9 cellular contexts compared by ENCODE assay signal in genomic region chr7:151796091-151796870, GRCh38.
DNase-seq lines count a peak whose midpoint lies in the region; ATAC-seq and TF ChIP-seq lines count a peak whose summit lies in the region.
"Had no signal": no experiment of that assay in that cellular context is flagged by ENCODE, and none has a peak within 500 bp of the region (broad histone marks: within the 10 kb centered on the region; RNA-seq: fewer than 3 reads in every experiment).

No MANE protein-coding gene starts in this region.

- DNase-seq in Caki2 (ENCODE audit: low read depth): peak; percentile 74
- DNase-seq in LoVo (ENCODE audit: low spot score): peak; percentile 90
- DNase-seq in epithelial cell of esophagus (ENCODE audit: low read depth): peak; percentile 86
- no peak for DNase-seq in omental fat pad (ENCODE audit: low spot score)
- DNase-seq in brain microvascular endothelial cell: no peak
- DNase-seq in NCI-H1092 (lab: John Stamatoyannopoulos, UW): no peak
- DNase-seq in central memory CD4-positive, alpha-beta T cell: no peak
- DNase-seq: NCI-H774 had no signal

- in situ Hi-C loops in Caki2 (cut with HindIII; ENCODE audit: low pct_unique_long_range_greater_than_20kb, low sequenced_read_pairs) (no loop called here), brain microvascular endothelial cell (cut with HindIII; ENCODE audit: low pct_ligation_motif_present, low sequenced_read_pairs) (no loop called here)

- H3K27ac ChIP-seq in brain microvascular endothelial cell: no peak overlapping the region

- no peak overlapping the region for H3K4me3 ChIP-seq in epithelial cell of esophagus (ENCODE audit: low read length)
- no peak overlapping the region for H3K4me3 ChIP-seq in brain microvascular endothelial cell (ENCODE audit: low read depth, low read length)

- TF ChIP-seq CTCF in epithelial cell of esophagus (IDR thresholded peaks at IDR 0.05; ENCODE audit: insufficient read depth, low read depth, low read length, missing control alignments): no peak
- no peak for TF ChIP-seq CTCF in omental fat pad (IDR thresholded peaks at IDR 0.05)
- TF ChIP-seq CTCF in brain microvascular endothelial cell (IDR thresholded peaks at IDR 0.05; ENCODE audit: low read depth, low read length, missing control alignments): no peak

- H3K27me3 ChIP-seq in brain microvascular endothelial cell (replicated peaks): no peaks in the 10 kb centered on the region

- H3K36me3 ChIP-seq in brain microvascular endothelial cell (replicated peaks): no peaks in the 10 kb centered on the region

- ATAC-seq in omental fat pad (ENCODE audit: low FRiP score): peak; percentile 24
- no peak for ATAC-seq in HG02970 (IDR thresholded peaks at IDR 0.05; ENCODE audit: low FRiP score, unreplicated experiment)

Comparison
In these comparisons a context has a peak if more than half of its experiments do, and no peak if none do; other contexts are left out.
1. DNase-seq: peak in Caki2 (single experiment), LoVo (single experiment) and epithelial cell of esophagus (single experiment); none in omental fat pad (single experiment), brain microvascular endothelial cell (single experiment), NCI-H1092 (single experiment) and central memory CD4-positive, alpha-beta T cell (single experiment).